ENCODE assay signal across 8 cellular contexts in genomic region chr17:28357061-28357900, GRCh38. TPM values are rescaled to one million over a fixed set of nuclear protein-coding genes. Genes with fewer than 3 reads are reported as not detected.
A peak's percentile ranks its signal among the peaks of the same experiment; 100 is the strongest.
DNase-seq lines count a peak whose midpoint lies in the region; TF ChIP-seq lines count a peak whose summit lies in the region.

Gene POLDIP2 (minus strand): TSS chr17:28357527. CDS start chr17:28357448, 79 bp downstream.

- H3K4me3 Mint-ChIP-seq in neural progenitor cell = peak within 1 kb of the TSS; percentile 96

- H2AFZ ChIP-seq in MM.1S (ENCODE audit: low read length) (peak within 1 kb of the TSS; percentile 85), neural progenitor cell (replicated peaks) (peak within 1 kb of the TSS; percentile 81)

- H3K79me2 ChIP-seq in MM.1S (ENCODE audit: low read length) (peaks cover 38% of the 10 kb centered on the region), neural progenitor cell (ENCODE audit: low read depth) (peaks cover 32% of the 10 kb centered on the region)

- in situ Hi-C loops in G401 (cut with HindIII; ENCODE audit: low sequenced_read_pairs) = no loop called here
- in situ Hi-C loops in HAP-1 (cut with MboI; ENCODE audit: low sequenced_read_pairs) = loop anchor here (5.0 kb wide), 1 partner anchor 35 kb away; no protein-coding TSS in a partner anchor

- H4K20me1 ChIP-seq in MM.1S (ENCODE audit: insufficient read depth, low read length) (no peaks in the 10 kb centered on the region), neural progenitor cell (ENCODE audit: low read depth) (no peaks in the 10 kb centered on the region)

- DNase-seq in G401 (ENCODE audit: low spot score) = peak; percentile 92
- peak; percentile 90 to 96 for DNase-seq in HAP-1 (ENCODE audit: low spot score in 2 of 2)
- peak; percentile 97 for DNase-seq in MM.1S
- DNase-seq in SIG-M5 treated with dmso at 0.1 percent for 504 hours (lab: John Stamatoyannopoulos, UW; ENCODE audit: unreplicated experiment) = peak; percentile 94
- DNase-seq in activated gamma-delta T cell treated with Interleukin-2 at 50 U/mL for 16 hours = peak; percentile 95
- peak; percentile 95 for DNase-seq in fibroblast of villous mesenchyme (ENCODE audit: low read depth)
- peak; percentile 98 for DNase-seq in neural progenitor cell (ENCODE audit: low spot score)

- H3K27ac ChIP-seq in MM.1S (ENCODE audit: low read length) (peak within 1 kb of the TSS; percentile 28; the same call in 1 of the 2 replicates), neural progenitor cell (no peak within 1 kb of the TSS), stomach smooth muscle (ENCODE audit: low read length) (peak within 1 kb of the TSS; percentile 82)

- H3K9ac ChIP-seq in MM.1S (ENCODE audit: low read length) (peak within 1 kb of the TSS; percentile 94), neural progenitor cell (peak within 1 kb of the TSS; percentile 84), stomach smooth muscle (ENCODE audit: low read length in 2 of 2) (peak within 1 kb of the TSS; percentile 92 to 97)

- H3K27me3 Mint-ChIP-seq in neural progenitor cell (ENCODE audit: insufficient read depth, low read depth) = no peaks in the 10 kb centered on the region

- H3K4me3 ChIP-seq in HAP-1 (peak within 1 kb of the TSS; percentile 90), MM.1S (ENCODE audit: low read length) (peak within 1 kb of the TSS; percentile 97), fibroblast of villous mesenchyme (ENCODE audit: low read depth, low read length) (peak within 1 kb of the TSS; percentile 88), neural progenitor cell (peak within 1 kb of the TSS; percentile 83), stomach smooth muscle (ENCODE audit: low read length in 2 of 2) (peak within 1 kb of the TSS; percentile 85 to 97)

- H3K4me2 ChIP-seq in MM.1S (ENCODE audit: low read depth, low read length) = peak within 1 kb of the TSS; percentile 96
- H3K4me2 ChIP-seq in neural progenitor cell = peak within 1 kb of the TSS; percentile 92

- no peaks in the 10 kb centered on the region for H3K9me3 Mint-ChIP-seq in neural progenitor cell

- peaks cover 18% of the 10 kb centered on the region for H3K4me1 Mint-ChIP-seq in neural progenitor cell

- H3K27me3 ChIP-seq in HAP-1 (ENCODE audit: low read depth) (no peaks in the 10 kb centered on the region), MM.1S (replicated peaks; ENCODE audit: insufficient read depth, low read length) (no peaks in the 10 kb centered on the region), neural progenitor cell (no peaks in the 10 kb centered on the region), stomach smooth muscle (ENCODE audit: control insufficient read depth in 1 of 2, insufficient read depth in 2 of 2, low read length in 2 of 2) (no peaks in the 10 kb centered on the region)

- peaks cover 8% of the 10 kb centered on the region for H3K36me3 Mint-ChIP-seq in neural progenitor cell

- H3K9me3 ChIP-seq in HAP-1 = no peaks in the 10 kb centered on the region
- H3K9me3 ChIP-seq in MM.1S (replicated peaks; ENCODE audit: insufficient read depth, low read length) = no peaks in the 10 kb centered on the region
- H3K9me3 ChIP-seq in neural progenitor cell (ENCODE audit: low read depth) = no peaks in the 10 kb centered on the region
- H3K9me3 ChIP-seq in stomach smooth muscle (ENCODE audit: control insufficient read depth in 2 of 2, low read length in 2 of 2) = no peaks in the 10 kb centered on the region

- TF ChIP-seq CTCF in MM.1S (IDR thresholded peaks at IDR 0.05; ENCODE audit: low read length) = no peak
- TF ChIP-seq CTCF in fibroblast of villous mesenchyme (IDR thresholded peaks at IDR 0.05; ENCODE audit: insufficient read depth, low read depth, low read length) = peak; percentile 12
- peak; percentile 7 for TF ChIP-seq CTCF in neural progenitor cell (IDR thresholded peaks at IDR 0.05)

- H3K4me1 ChIP-seq in HAP-1 (peaks cover 17% of the 10 kb centered on the region), MM.1S (ENCODE audit: low read length) (peaks cover 18% of the 10 kb centered on the region), neural progenitor cell (peaks cover 13% of the 10 kb centered on the region), stomach smooth muscle (ENCODE audit: control insufficient read depth, insufficient read depth, low read length) (peaks cover 25% of the 10 kb centered on the region)

- H3F3A ChIP-seq in MM.1S (ENCODE audit: insufficient read depth, low read length) = no peaks in the 10 kb centered on the region
- H3F3A ChIP-seq in neural progenitor cell (ENCODE audit: low read depth) = no peaks in the 10 kb centered on the region

- no peaks in the 10 kb centered on the region for H3K9me2 ChIP-seq in MM.1S (replicated peaks; ENCODE audit: insufficient read depth, low read length)

- H3K27ac Mint-ChIP-seq in neural progenitor cell = peak within 1 kb of the TSS; percentile 44

- peaks cover 51% of the 10 kb centered on the region for H3K36me3 ChIP-seq in HAP-1 (replicated peaks)
- H3K36me3 ChIP-seq in MM.1S (replicated peaks; ENCODE audit: insufficient read depth, low read length) = peaks cover 2% of the 10 kb centered on the region
- peaks cover 10% of the 10 kb centered on the region for H3K36me3 ChIP-seq in neural progenitor cell
- peaks cover 41 to 42% of the 10 kb centered on the region in 2 donors for H3K36me3 ChIP-seq in stomach smooth muscle (ENCODE audit: control insufficient read depth in 2 of 2, insufficient read depth in 2 of 2, low read length in 2 of 2)

RNA-seq across cellular contexts. Expression of gene POLDIP2, which starts in this region (rescaled TPM):
- 200 and 227 TPM in 2 replicates for total RNA-seq in G401 (2014; rRNA removed; shearing (Covaris generic))
- total RNA-seq in fibroblast of villous mesenchyme (85.5 and 88.9 TPM in 2 replicates), neural progenitor cell (ENCODE audit: low replicate concordance) (44.6 and 65.0 TPM in 2 replicates)
